ENCODE assay signal across 17 cellular contexts in genomic region chr5:179141867-179142266, GRCh38.
"Had no signal": no experiment of that assay in that cellular context is flagged by ENCODE, and none has a peak within 500 bp of the region (broad histone marks: within the 10 kb centered on the region; RNA-seq: fewer than 3 reads in every experiment).

No MANE protein-coding gene starts in this region.

- H3K27me3 ChIP-seq: SJSA1, upper lobe of left lung had no signal

- H3K27ac ChIP-seq: coronary artery, esophagus squamous epithelium, SJSA1, skin epidermis, upper lobe of left lung had no signal

- H3K4me3 Mint-ChIP-seq: activated CD8-positive, alpha-beta memory T cell treated with anti-CD3 and anti-CD28 coated beads, Interleukin-2, amount 10 ng/mL, durations not matched to agents 7 days and 5 days; nephron had no signal

- H3K9me3 ChIP-seq: esophagus squamous epithelium, upper lobe of left lung had no signal

- H3K36me3 Mint-ChIP-seq: activated CD8-positive, alpha-beta memory T cell treated with anti-CD3 and anti-CD28 coated beads, Interleukin-2, amount 10 ng/mL, durations not matched to agents 7 days and 5 days had no signal

- H3K27ac Mint-ChIP-seq: activated CD8-positive, alpha-beta memory T cell treated with anti-CD3 and anti-CD28 coated beads, Interleukin-2, amount 10 ng/mL, durations not matched to agents 7 days and 5 days; nephron had no signal

- H3K9me3 Mint-ChIP-seq: nephron had no signal

- H3K4me3 ChIP-seq: coronary artery, esophagus squamous epithelium, SJSA1, skin epidermis, upper lobe of left lung had no signal

- H3K36me3 ChIP-seq: esophagus squamous epithelium, SJSA1, upper lobe of left lung had no signal

- DNase-seq: activated CD4-positive, alpha-beta T cell treated with anti-CD3 and anti-CD28 coated beads, Interleukin-2, amount 50 U/mL, for 1 hour; activated CD8-positive, alpha-beta memory T cell treated with anti-CD3 and anti-CD28 coated beads, Interleukin-2, amount 10 ng/mL, durations not matched to agents 7 days and 5 days; activated gamma-delta T cell treated with Interleukin-2 at 50 U/mL for 16 hours; amniotic stem cell; central memory CD4-positive, alpha-beta T cell; esophagus squamous epithelium; hypothalamus; nucleus accumbens; stimulated activated CD4-positive, alpha-beta T cell treated with anti-CD3 and anti-CD28 coated beads, Interleukin-4, amount 100 ng/mL, for 4 hours; stimulated activated CD8-positive, alpha-beta memory T cell treated with anti-CD3 and anti-CD28 coated beads, Interleukin-4, amount 100 ng/mL, for 48 hours; stimulated activated naive CD8-positive, alpha-beta T cell treated with anti-CD3 and anti-CD28 coated beads, Interleukin-15, Interleukin-2, amounts not matched to agents 100 U/mL and 50 U/mL, for 24 hours; T1000 had no signal

- H3K27me3 Mint-ChIP-seq: activated CD8-positive, alpha-beta memory T cell treated with anti-CD3 and anti-CD28 coated beads, Interleukin-2, amount 10 ng/mL, durations not matched to agents 7 days and 5 days had no signal

- H3K4me1 ChIP-seq: SJSA1, upper lobe of left lung had no signal
